Comparison of ENCODE assay signal across 17 cellular contexts in genomic region chr15:70783610-70784021, GRCh38. TPM values are rescaled to one million over a fixed set of nuclear protein-coding genes. Genes with fewer than 3 reads are reported as not detected.
DNase-seq lines count a peak whose midpoint lies in the region; ATAC-seq and TF ChIP-seq lines count a peak whose summit lies in the region.
"Had no signal": no experiment of that assay in that cellular context is flagged by ENCODE, and none has a peak within 500 bp of the region (broad histone marks: within the 10 kb centered on the region; RNA-seq: fewer than 3 reads in every experiment).

No MANE protein-coding gene starts in this region.

- H3K4me3 ChIP-seq in mammary epithelial cell (replicated peaks in 1 of 3; ENCODE audit: insufficient read depth in 1 of 3, low read depth in 2 of 3, low read length in 3 of 3) = no peak overlapping the region
- H3K4me3 ChIP-seq: coronary artery, K562 had no signal

- no peaks in the 10 kb centered on the region for H3K36me3 ChIP-seq in mammary epithelial cell (ENCODE audit: insufficient read depth, low read length)

- H3K79me2 ChIP-seq in mammary epithelial cell (ENCODE audit: insufficient read depth, low read length) = no peaks in the 10 kb centered on the region

- no peaks in the 10 kb centered on the region for H3K9me3 ChIP-seq in mammary epithelial cell (replicated peaks; ENCODE audit: insufficient read depth, low read length)

- no peak overlapping the region for H3K9ac ChIP-seq in mammary epithelial cell (ENCODE audit: insufficient read depth, low read length)

- no peaks in the 10 kb centered on the region for H3K27me3 ChIP-seq in mammary epithelial cell (ENCODE audit: insufficient read depth, low read length)

- H3K4me1 ChIP-seq in mammary epithelial cell (ENCODE audit: insufficient read depth, low read length) = peaks cover 34% of the 10 kb centered on the region

- intact Hi-C loops in mammary epithelial cell (cut with micrococcal nuclease) (no loop called here), sciatic nerve (cut with DNase I) (no loop called here)

- no peak overlapping the region for H2AFZ ChIP-seq in mammary epithelial cell (ENCODE audit: low read depth, low read length)

- in situ Hi-C loops in ACHN (cut with HindIII; ENCODE audit: low pct_ligation_motif_present, low pct_unique_long_range_greater_than_20kb, low sequenced_read_pairs) (no loop called here), mammary epithelial cell (cut with MboI; ENCODE audit: low sequenced_read_pairs in 2 of 2) (no loop called here)

- dilution Hi-C loops in mammary epithelial cell (cut with HindIII; ENCODE audit: low sequenced_read_pairs) = no loop called here

- 95% methylated on average over 6 of the region's 6 CpGs for WGBS in mammary epithelial cell (ENCODE audit: low coverage, missing lambda C conversion rate)

- BruUV-seq in mammary epithelial cell (replicated peaks; lab: Mats Ljungman, UMichigan) = no TSS peak

- H3K4me2 ChIP-seq in mammary epithelial cell (ENCODE audit: insufficient read depth, low read depth, low read length) = no peak overlapping the region

- TF ChIP-seq CTCF in mammary epithelial cell (conservative IDR thresholded peaks at IDR 0.05 in 1 of 2, IDR thresholded peaks at IDR 0.05 in 1 of 2; ENCODE audit: extremely low read depth in 1 of 2, insufficient read depth in 1 of 2, low read depth in 1 of 2, low read length in 2 of 2) = no peak

- CTCF ChIA-PET in mammary epithelial cell (lab: Charles Lee; ENCODE audit: low non-redundant PET) = no interaction called here

- H3K27ac ChIP-seq in mammary epithelial cell (ENCODE audit: insufficient read depth, low read depth, low read length) = no peak overlapping the region
- H3K27ac ChIP-seq: coronary artery had no signal

- DNase-seq in ACHN (peak; percentile 84), LoVo (ENCODE audit: low spot score) (peak; percentile 76), mammary epithelial cell (peak; percentile 60), kidney glomerular epithelial cell (lab: John Stamatoyannopoulos, UW) (peak; percentile 59), sciatic nerve (ENCODE audit: low spot score) (no peak)
- DNase-seq: activated CD8-positive, alpha-beta T cell treated with anti-CD3 and anti-CD28 coated beads for 36 hours; DND-41; NCI-H1694; NK-92 treated with Interleukin-12 subunit alpha and Interleukin-12 subunit beta, amount 100 ng/mL, for 24 hours; posterior cingulate gyrus; stimulated activated CD4-positive, alpha-beta T cell treated with anti-CD3 and anti-CD28 coated beads, Interleukin-1b, Interleukin-23, amount 100 ng/mL, for 48 hours; T-helper 2 cell had no signal

- no peaks in the 10 kb centered on the region for H4K20me1 ChIP-seq in mammary epithelial cell (ENCODE audit: insufficient read depth, low read length)

- ATAC-seq in GM18519 (IDR thresholded peaks at IDR 0.05; ENCODE audit: low FRiP score, unreplicated experiment) (no peak), sciatic nerve (no peak), HG03097 (IDR thresholded peaks at IDR 0.05; ENCODE audit: low FRiP score, unreplicated experiment) (no peak), GM18498 (IDR thresholded peaks at IDR 0.05; ENCODE audit: unreplicated experiment) (no peak)
- ATAC-seq: activated CD8-positive, alpha-beta T cell treated with anti-CD3 and anti-CD28 coated beads for 36 hours; K562 had no signal

RNA-seq across cellular contexts. Expression of gene UACA, which starts 20.3 kb away (rescaled TPM):
- total RNA-seq in mammary epithelial cell = 10 to 100 TPM; 19.2 to 39.6 TPM
- 19.0 TPM for polyA plus RNA-seq in mammary epithelial cell
- 81.9 TPM for polyA minus RNA-seq in mammary epithelial cell
- total RNA-seq in sciatic nerve = 251 TPM
